Comparison of ENCODE assay signal across 20 cellular contexts in the genomic region with DNA sequence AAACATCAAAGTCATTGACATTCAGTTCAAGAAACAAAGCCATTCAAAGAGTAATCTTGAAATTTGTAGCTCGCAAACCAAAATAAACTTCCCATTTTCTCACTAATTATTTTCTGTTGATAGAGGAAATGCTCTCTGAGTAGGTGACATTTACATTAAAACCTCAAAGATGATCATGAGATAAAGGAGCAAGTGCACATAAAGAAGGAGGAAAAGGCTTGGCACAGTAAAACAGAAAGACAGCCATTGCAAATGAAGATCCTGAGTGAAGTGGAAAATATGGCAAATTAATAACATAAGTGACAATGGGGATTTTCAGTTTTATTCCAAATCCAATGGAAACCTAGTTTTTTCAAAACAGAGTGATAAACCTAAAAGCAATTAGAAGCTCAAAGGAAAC.
A peak's percentile ranks its signal among the peaks of the same experiment; 100 is the strongest.
DNase-seq lines count a peak whose midpoint lies in the region; ATAC-seq and TF ChIP-seq lines count a peak whose summit lies in the region.
"Had no signal": no experiment of that assay in that cellular context is flagged by ENCODE, and none has a peak within 500 bp of the region (broad histone marks: within the 10 kb centered on the region; RNA-seq: fewer than 3 reads in every experiment).

No MANE protein-coding gene starts in this region.

- H3K27me3 Mint-ChIP-seq in mesothelial cell of epicardium (ENCODE audit: low read depth): no peaks in the 10 kb centered on the region
- H3K27me3 Mint-ChIP-seq in stimulated activated naive B cell treated with anti-CD40 and anti-IgM and Interleukin-4, amounts not matched to agents 10 μg/mL and 1 μg/mL and 100 μg/mL, for 72 hours: no peaks in the 10 kb centered on the region
- H3K27me3 Mint-ChIP-seq: B cell; CD4-positive, alpha-beta T cell had no signal

- no peaks in the 10 kb centered on the region for H3K79me2 ChIP-seq in DND-41 (ENCODE audit: insufficient read depth, low read length)
- H3K79me2 ChIP-seq in Loucy (ENCODE audit: insufficient read depth, low read length): no peaks in the 10 kb centered on the region
- no peaks in the 10 kb centered on the region for H3K79me2 ChIP-seq in SU-DHL-6 (ENCODE audit: insufficient read depth, low read length)

- peak overlapping the region; percentile 52 for H3K9ac ChIP-seq in DND-41 (ENCODE audit: low read depth, low read length)
- peak overlapping the region; percentile 19 for H3K9ac ChIP-seq in Loucy (ENCODE audit: low read depth, low read length, poor library complexity, severe bottlenecking)
- no peak overlapping the region for H3K9ac ChIP-seq in SU-DHL-6 (ENCODE audit: low read length)
- H3K9ac ChIP-seq: BLaER1 treated with 17β-estradiol and CSF1 and Interleukin-3, amounts not matched to agents 10 nM and 100 nM had no signal

- peaks cover 20% of the 10 kb centered on the region for H3K4me1 Mint-ChIP-seq in mesothelial cell of epicardium
- H3K4me1 Mint-ChIP-seq in stimulated activated naive B cell treated with anti-CD40 and anti-IgM and Interleukin-4, amounts not matched to agents 10 μg/mL and 1 μg/mL and 100 μg/mL, for 72 hours: no peaks in the 10 kb centered on the region
- H3K4me1 Mint-ChIP-seq: B cell had no signal

- H3K4me2 ChIP-seq in DND-41 (ENCODE audit: insufficient read depth, low read length) (peak overlapping the region; percentile 72), Loucy (ENCODE audit: low read depth, low read length, poor library complexity, severe bottlenecking) (peak overlapping the region; percentile 74), SU-DHL-6 (ENCODE audit: low read depth, low read length, poor library complexity, severe bottlenecking) (peak overlapping the region; percentile 10)
- H3K4me2 ChIP-seq: BLaER1 treated with 17β-estradiol and CSF1 and Interleukin-3, amounts not matched to agents 10 nM and 100 nM had no signal

- H3K9me3 ChIP-seq in DND-41 (ENCODE audit: insufficient read depth, low read length, severe bottlenecking) (peaks cover 3% of the 10 kb centered on the region), Loucy (ENCODE audit: insufficient read depth, low read depth, low read length) (no peaks in the 10 kb centered on the region), SU-DHL-6 (ENCODE audit: insufficient read depth, low read length) (no peaks in the 10 kb centered on the region)
- H3K9me3 ChIP-seq: BLaER1 treated with 17β-estradiol and CSF1 and Interleukin-3, amounts not matched to agents 10 nM and 100 nM had no signal

- H3K36me3 Mint-ChIP-seq in mesothelial cell of epicardium: peaks cover 4% of the 10 kb centered on the region
- no peaks in the 10 kb centered on the region for H3K36me3 Mint-ChIP-seq in stimulated activated naive B cell treated with anti-CD40 and anti-IgM and Interleukin-4, amounts not matched to agents 10 μg/mL and 1 μg/mL and 100 μg/mL, for 72 hours
- H3K36me3 Mint-ChIP-seq: CD8-positive, alpha-beta T cell had no signal

- no peaks in the 10 kb centered on the region for H3K27me3 ChIP-seq in DND-41 (ENCODE audit: insufficient read depth, low read length, poor library complexity)
- no peaks in the 10 kb centered on the region for H3K27me3 ChIP-seq in Loucy (ENCODE audit: insufficient read depth, low read length, poor library complexity, severe bottlenecking)
- no peaks in the 10 kb centered on the region for H3K27me3 ChIP-seq in SU-DHL-6 (ENCODE audit: low read length)
- H3K27me3 ChIP-seq: BLaER1 treated with 17β-estradiol and CSF1 and Interleukin-3, amounts not matched to agents 10 nM and 100 nM had no signal

- peak overlapping the region; percentile 27 for H3K27ac Mint-ChIP-seq in mesothelial cell of epicardium
- H3K27ac Mint-ChIP-seq in stimulated activated naive B cell treated with anti-CD40 and anti-IgM and Interleukin-4, amounts not matched to agents 10 μg/mL and 1 μg/mL and 100 μg/mL, for 72 hours: no peak overlapping the region
- H3K27ac Mint-ChIP-seq: B cell; CD4-positive, alpha-beta T cell; CD8-positive, alpha-beta T cell had no signal

- H4K20me1 ChIP-seq in DND-41 (ENCODE audit: insufficient read depth, low read length) (no peaks in the 10 kb centered on the region), Loucy (ENCODE audit: insufficient read depth, low read length, poor library complexity, severe bottlenecking) (no peaks in the 10 kb centered on the region), SU-DHL-6 (ENCODE audit: low read depth, low read length) (no peaks in the 10 kb centered on the region)
- H4K20me1 ChIP-seq: BLaER1 treated with 17β-estradiol and CSF1 and Interleukin-3, amounts not matched to agents 10 nM and 100 nM had no signal

- no peaks in the 10 kb centered on the region for H3K9me2 ChIP-seq in Loucy (replicated peaks; ENCODE audit: low read depth, low read length)
- H3K9me2 ChIP-seq in SU-DHL-6 (replicated peaks; ENCODE audit: insufficient read depth, low read length): no peaks in the 10 kb centered on the region

- no peak for TF ChIP-seq CTCF in DND-41 (IDR thresholded peaks at IDR 0.05; ENCODE audit: borderline replicate concordance, extremely low read depth, low read length, poor library complexity, severe bottlenecking)
- TF ChIP-seq CTCF in Loucy (conservative IDR thresholded peaks at IDR 0.05; ENCODE audit: low read length): no peak
- no peak for TF ChIP-seq CTCF in SU-DHL-6 (IDR thresholded peaks at IDR 0.05; ENCODE audit: insufficient read depth, low read length, poor library complexity, severe bottlenecking)
- no peak for TF ChIP-seq CTCF in mesothelial cell of epicardium (IDR thresholded peaks at IDR 0.05; ENCODE audit: unreplicated experiment)

- H3K4me3 ChIP-seq in DND-41 (ENCODE audit: low read depth in 1 of 2, low read length in 2 of 2): peak overlapping the region in 1 of 2 experiments; percentile 27; a peak in 1 of 4 replicates
- peak overlapping the region; percentile 61 for H3K4me3 ChIP-seq in Loucy (ENCODE audit: low read length, poor library complexity, severe bottlenecking)
- no peak overlapping the region for H3K4me3 ChIP-seq in SU-DHL-6 (ENCODE audit: insufficient read depth, low read length, poor library complexity, severe bottlenecking)
- H3K4me3 ChIP-seq: BLaER1 treated with 17β-estradiol and CSF1 and Interleukin-3, amounts not matched to agents 10 nM and 100 nM; GM12878 had no signal

- no peak overlapping the region for H3K4me3 Mint-ChIP-seq in mesothelial cell of epicardium
- H3K4me3 Mint-ChIP-seq in stimulated activated naive B cell treated with anti-CD40 and anti-IgM and Interleukin-4, amounts not matched to agents 10 μg/mL and 1 μg/mL and 100 μg/mL, for 72 hours: no peak overlapping the region
- H3K4me3 Mint-ChIP-seq: B cell; CD4-positive, alpha-beta T cell; CD8-positive, alpha-beta T cell had no signal

- peaks cover 47% of the 10 kb centered on the region for H3K4me1 ChIP-seq in DND-41 (ENCODE audit: insufficient read depth, low read length)
- peaks cover 27% of the 10 kb centered on the region for H3K4me1 ChIP-seq in Loucy (ENCODE audit: insufficient read depth, low read length, poor library complexity, severe bottlenecking)
- H3K4me1 ChIP-seq: Caco-2 had no signal

- H3F3A ChIP-seq in Loucy (ENCODE audit: low read depth) (no peaks in the 10 kb centered on the region), SU-DHL-6 (ENCODE audit: insufficient read depth) (no peaks in the 10 kb centered on the region)

- H3K27ac ChIP-seq in DND-41 (ENCODE audit: low read length) (peak overlapping the region; percentile 96), SU-DHL-6 (ENCODE audit: low read depth, low read length) (no peak overlapping the region)
- H3K27ac ChIP-seq: BLaER1 treated with 17β-estradiol and CSF1 and Interleukin-3, amounts not matched to agents 10 nM and 100 nM; C4-2B had no signal

- H3K36me3 ChIP-seq in DND-41 (ENCODE audit: insufficient read depth, low read length) (no peaks in the 10 kb centered on the region), Loucy (ENCODE audit: insufficient read depth, low read length) (no peaks in the 10 kb centered on the region), SU-DHL-6 (ENCODE audit: low read length) (no peaks in the 10 kb centered on the region)
- H3K36me3 ChIP-seq: BLaER1 treated with 17β-estradiol and CSF1 and Interleukin-3, amounts not matched to agents 10 nM and 100 nM had no signal

- peak; percentile 51 for ATAC-seq in DND-41 (ENCODE audit: insufficient read depth, low read depth)
- ATAC-seq in stimulated activated naive B cell treated with anti-CD40 and anti-IgM and Interleukin-4, amounts not matched to agents 10 μg/mL and 1 μg/mL and 100 μg/mL, for 72 hours (replicated peaks): no peak
- no peak for ATAC-seq in HG02938 (IDR thresholded peaks at IDR 0.05; ENCODE audit: unreplicated experiment)
- ATAC-seq: CD8-positive, alpha-beta T cell; GM12878 had no signal

- no peak for DNase-seq in DND-41
- no peak for DNase-seq in mesothelial cell of epicardium (ENCODE audit: low spot score in 2 of 2, unreplicated experiment in 2 of 2)
- DNase-seq in putamen (ENCODE audit: low spot score): no peak
- DNase-seq in stimulated activated naive B cell treated with anti-CD40 and anti-IgM and Interleukin-4, amounts not matched to agents 10 μg/mL and 1 μg/mL and 100 μg/mL, for 72 hours: no peak
- no peak for DNase-seq in KG1 (lab: John Stamatoyannopoulos, UW)
- DNase-seq: 8988T; AML-193; Caco-2; Calu3; CD4-positive, alpha-beta T cell; CD8-positive, alpha-beta T cell; DMS79 treated with DMSO at 0.1 percent for 48 hours; GDM1 had no signal

- H2AFZ ChIP-seq in DND-41 (ENCODE audit: low read depth, low read length) (peak overlapping the region; percentile 9; the same call in 1 of the 2 replicates), Loucy (ENCODE audit: low read length) (0 out of 2 replicates have a peak overlapping the region, but pooled peaks have one; percentile 5), SU-DHL-6 (ENCODE audit: low read depth, low read length, severe bottlenecking) (no peak overlapping the region)

- peaks cover 28% of the 10 kb centered on the region for H3K9me3 Mint-ChIP-seq in mesothelial cell of epicardium
- peaks cover 0 to 3% of the 10 kb centered on the region in 2 donors for H3K9me3 Mint-ChIP-seq in stimulated activated naive B cell treated with anti-CD40 and anti-IgM and Interleukin-4, amounts not matched to agents 10 μg/mL and 1 μg/mL and 100 μg/mL, for 72 hours

Comparison
In these comparisons a context has a peak if more than half of its experiments do, and no peak if none do; other contexts are left out.
1. H3K4me2 ChIP-seq: peak in every context shown above with its lines; median percentile 74 in Loucy; 72 in DND-41; 10 in SU-DHL-6.